Comparison of ENCODE assay signal across 1 cellular context in genomic region chr13:20566917-20567755, GRCh38.
TF ChIP-seq lines count a peak whose summit lies in the region.

Gene IFT88 (plus strand): TSS chr13:20567157. CDS start chr13:20574386, 7,229 bp downstream.

TF ChIP-seq in HepG2, 621 proteins besides CTCF, POLR2A, EP300 and RAD21 (continued from another document and continues in another):
- peak; percentile 83; the same call in 1 of the 2 replicates for TF ChIP-seq ZNF839 (CRISPR knock-in tag; IDR thresholded peaks at IDR 0.05; ENCODE audit: borderline replicate concordance)
- no peak for TF ChIP-seq ZSCAN22 (CRISPR knock-in tag; IDR thresholded peaks at IDR 0.05)
- TF ChIP-seq, protein P1, sequence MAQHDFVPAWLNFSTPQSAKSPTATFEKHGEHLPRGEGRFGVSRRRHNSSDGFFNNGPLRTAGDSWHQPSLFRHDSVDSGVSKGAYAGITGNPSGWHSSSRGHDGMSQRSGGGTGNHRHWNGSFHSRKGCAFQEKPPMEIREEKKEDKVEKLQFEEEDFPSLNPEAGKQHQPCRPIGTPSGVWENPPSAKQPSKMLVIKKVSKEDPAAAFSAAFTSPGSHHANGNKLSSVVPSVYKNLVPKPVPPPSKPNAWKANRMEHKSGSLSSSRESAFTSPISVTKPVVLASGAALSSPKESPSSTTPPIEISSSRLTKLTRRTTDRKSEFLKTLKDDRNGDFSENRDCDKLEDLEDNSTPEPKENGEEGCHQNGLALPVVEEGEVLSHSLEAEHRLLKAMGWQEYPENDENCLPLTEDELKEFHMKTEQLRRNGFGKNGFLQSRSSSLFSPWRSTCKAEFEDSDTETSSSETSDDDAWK (CRISPR knock-in tag; IDR thresholded peaks at IDR 0.05): no peak
- no peak for TF ChIP-seq ARID2 (CRISPR knock-in tag; IDR thresholded peaks at IDR 0.05; ENCODE audit: borderline replicate concordance)
- TF ChIP-seq NRL (CRISPR knock-in tag; IDR thresholded peaks at IDR 0.05; ENCODE audit: borderline replicate concordance): no peak
- TF ChIP-seq, protein P2, sequence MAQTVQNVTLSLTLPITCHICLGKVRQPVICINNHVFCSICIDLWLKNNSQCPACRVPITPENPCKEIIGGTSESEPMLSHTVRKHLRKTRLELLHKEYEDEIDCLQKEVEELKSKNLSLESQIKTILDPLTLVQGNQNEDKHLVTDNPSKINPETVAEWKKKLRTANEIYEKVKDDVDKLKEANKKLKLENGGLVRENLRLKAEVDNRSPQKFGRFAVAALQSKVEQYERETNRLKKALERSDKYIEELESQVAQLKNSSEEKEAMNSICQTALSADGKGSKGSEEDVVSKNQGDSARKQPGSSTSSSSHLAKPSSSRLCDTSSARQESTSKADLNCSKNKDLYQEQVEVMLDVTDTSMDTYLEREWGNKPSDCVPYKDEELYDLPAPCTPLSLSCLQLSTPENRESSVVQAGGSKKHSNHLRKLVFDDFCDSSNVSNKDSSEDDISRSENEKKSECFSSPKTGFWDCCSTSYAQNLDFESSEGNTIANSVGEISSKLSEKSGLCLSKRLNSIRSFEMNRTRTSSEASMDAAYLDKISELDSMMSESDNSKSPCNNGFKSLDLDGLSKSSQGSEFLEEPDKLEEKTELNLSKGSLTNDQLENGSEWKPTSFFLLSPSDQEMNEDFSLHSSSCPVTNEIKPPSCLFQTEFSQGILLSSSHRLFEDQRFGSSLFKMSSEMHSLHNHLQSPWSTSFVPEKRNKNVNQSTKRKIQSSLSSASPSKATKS (CRISPR knock-in tag; IDR thresholded peaks at IDR 0.05): no peak
- TF ChIP-seq, protein P3, sequence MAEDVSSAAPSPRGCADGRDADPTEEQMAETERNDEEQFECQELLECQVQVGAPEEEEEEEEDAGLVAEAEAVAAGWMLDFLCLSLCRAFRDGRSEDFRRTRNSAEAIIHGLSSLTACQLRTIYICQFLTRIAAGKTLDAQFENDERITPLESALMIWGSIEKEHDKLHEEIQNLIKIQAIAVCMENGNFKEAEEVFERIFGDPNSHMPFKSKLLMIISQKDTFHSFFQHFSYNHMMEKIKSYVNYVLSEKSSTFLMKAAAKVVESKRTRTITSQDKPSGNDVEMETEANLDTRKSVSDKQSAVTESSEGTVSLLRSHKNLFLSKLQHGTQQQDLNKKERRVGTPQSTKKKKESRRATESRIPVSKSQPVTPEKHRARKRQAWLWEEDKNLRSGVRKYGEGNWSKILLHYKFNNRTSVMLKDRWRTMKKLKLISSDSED (CRISPR knock-in tag; IDR thresholded peaks at IDR 0.05): no peak; the same call in 1 of the 2 replicates
- peak; percentile 58; the same call in 1 of the 2 replicates for TF ChIP-seq MTA1 (CRISPR knock-in tag; IDR thresholded peaks at IDR 0.05; ENCODE audit: borderline replicate concordance)
- no peak for TF ChIP-seq ATRX (CRISPR knock-in tag; IDR thresholded peaks at IDR 0.05; ENCODE audit: borderline replicate concordance)
- no peak; the same call in 1 of the 2 replicates for TF ChIP-seq DNMT1 (CRISPR knock-in tag; IDR thresholded peaks at IDR 0.05)
- TF ChIP-seq JUNB (CRISPR knock-in tag; IDR thresholded peaks at IDR 0.05; ENCODE audit: borderline replicate concordance): peak; percentile 41; the same call in 1 of the 2 replicates
- TF ChIP-seq, protein P4, sequence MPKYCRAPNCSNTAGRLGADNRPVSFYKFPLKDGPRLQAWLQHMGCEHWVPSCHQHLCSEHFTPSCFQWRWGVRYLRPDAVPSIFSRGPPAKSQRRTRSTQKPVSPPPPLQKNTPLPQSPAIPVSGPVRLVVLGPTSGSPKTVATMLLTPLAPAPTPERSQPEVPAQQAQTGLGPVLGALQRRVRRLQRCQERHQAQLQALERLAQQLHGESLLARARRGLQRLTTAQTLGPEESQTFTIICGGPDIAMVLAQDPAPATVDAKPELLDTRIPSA (CRISPR knock-in tag; IDR thresholded peaks at IDR 0.05; ENCODE audit: borderline replicate concordance): no peak
- TF ChIP-seq, protein P5, sequence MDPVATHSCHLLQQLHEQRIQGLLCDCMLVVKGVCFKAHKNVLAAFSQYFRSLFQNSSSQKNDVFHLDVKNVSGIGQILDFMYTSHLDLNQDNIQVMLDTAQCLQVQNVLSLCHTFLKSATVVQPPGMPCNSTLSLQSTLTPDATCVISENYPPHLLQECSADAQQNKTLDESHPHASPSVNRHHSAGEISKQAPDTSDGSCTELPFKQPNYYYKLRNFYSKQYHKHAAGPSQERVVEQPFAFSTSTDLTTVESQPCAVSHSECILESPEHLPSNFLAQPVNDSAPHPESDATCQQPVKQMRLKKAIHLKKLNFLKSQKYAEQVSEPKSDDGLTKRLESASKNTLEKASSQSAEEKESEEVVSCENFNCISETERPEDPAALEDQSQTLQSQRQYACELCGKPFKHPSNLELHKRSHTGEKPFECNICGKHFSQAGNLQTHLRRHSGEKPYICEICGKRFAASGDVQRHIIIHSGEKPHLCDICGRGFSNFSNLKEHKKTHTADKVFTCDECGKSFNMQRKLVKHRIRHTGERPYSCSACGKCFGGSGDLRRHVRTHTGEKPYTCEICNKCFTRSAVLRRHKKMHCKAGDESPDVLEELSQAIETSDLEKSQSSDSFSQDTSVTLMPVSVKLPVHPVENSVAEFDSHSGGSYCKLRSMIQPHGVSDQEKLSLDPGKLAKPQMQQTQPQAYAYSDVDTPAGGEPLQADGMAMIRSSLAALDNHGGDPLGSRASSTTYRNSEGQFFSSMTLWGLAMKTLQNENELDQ (CRISPR knock-in tag; IDR thresholded peaks at IDR 0.05; ENCODE audit: borderline replicate concordance): no peak
- TF ChIP-seq ZNF562 (CRISPR knock-in tag; IDR thresholded peaks at IDR 0.05; ENCODE audit: borderline replicate concordance): no peak
- TF ChIP-seq TP53 (CRISPR knock-in tag; conservative IDR thresholded peaks at IDR 0.05): 0 out of 2 replicates have a peak, but pooled peaks have one; percentile 48
- TF ChIP-seq TCF7L2 (IDR thresholded peaks at IDR 0.05; ENCODE audit: low read depth, low read length): no peak
- TF ChIP-seq TMF1 (CRISPR knock-in tag; IDR thresholded peaks at IDR 0.05; ENCODE audit: low read depth): no peak
- 0 out of 2 replicates have a peak, but pooled peaks have one; percentile 36 for TF ChIP-seq MYNN (CRISPR knock-in tag; IDR thresholded peaks at IDR 0.05; ENCODE audit: low read depth)
- TF ChIP-seq, protein P6, sequence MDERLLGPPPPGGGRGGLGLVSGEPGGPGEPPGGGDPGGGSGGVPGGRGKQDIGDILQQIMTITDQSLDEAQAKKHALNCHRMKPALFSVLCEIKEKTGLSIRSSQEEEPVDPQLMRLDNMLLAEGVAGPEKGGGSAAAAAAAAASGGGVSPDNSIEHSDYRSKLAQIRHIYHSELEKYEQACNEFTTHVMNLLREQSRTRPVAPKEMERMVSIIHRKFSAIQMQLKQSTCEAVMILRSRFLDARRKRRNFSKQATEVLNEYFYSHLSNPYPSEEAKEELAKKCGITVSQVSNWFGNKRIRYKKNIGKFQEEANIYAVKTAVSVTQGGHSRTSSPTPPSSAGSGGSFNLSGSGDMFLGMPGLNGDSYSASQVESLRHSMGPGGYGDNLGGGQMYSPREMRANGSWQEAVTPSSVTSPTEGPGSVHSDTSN (CRISPR knock-in tag; IDR thresholded peaks at IDR 0.05): no peak
- peak; percentile 58 for TF ChIP-seq U2AF1 (optimal IDR thresholded peaks at IDR 0.05; ENCODE audit: low read depth, low read length)
- TF ChIP-seq TRIM22 (IDR thresholded peaks at IDR 0.05): no peak
- peak; percentile 55 for TF ChIP-seq ELF1 (CRISPR knock-in tag; IDR thresholded peaks at IDR 0.05)
- no peak for TF ChIP-seq ZNF30 (CRISPR knock-in tag; IDR thresholded peaks at IDR 0.05)
- no peak for TF ChIP-seq JUND (CRISPR knock-in tag; IDR thresholded peaks at IDR 0.05)
- TF ChIP-seq ZFY (CRISPR knock-in tag; IDR thresholded peaks at IDR 0.05): peak; percentile 98
- peak; percentile 15; the same call in 1 of the 2 replicates for TF ChIP-seq TGIF2 (CRISPR knock-in tag; IDR thresholded peaks at IDR 0.05)
- 0 out of 2 replicates have a peak, but pooled peaks have one; percentile 37 for TF ChIP-seq ZNF121 (CRISPR knock-in tag; IDR thresholded peaks at IDR 0.05)
- TF ChIP-seq ATF6 (CRISPR knock-in tag; conservative IDR thresholded peaks at IDR 0.05): no peak
- TF ChIP-seq, protein P7, sequence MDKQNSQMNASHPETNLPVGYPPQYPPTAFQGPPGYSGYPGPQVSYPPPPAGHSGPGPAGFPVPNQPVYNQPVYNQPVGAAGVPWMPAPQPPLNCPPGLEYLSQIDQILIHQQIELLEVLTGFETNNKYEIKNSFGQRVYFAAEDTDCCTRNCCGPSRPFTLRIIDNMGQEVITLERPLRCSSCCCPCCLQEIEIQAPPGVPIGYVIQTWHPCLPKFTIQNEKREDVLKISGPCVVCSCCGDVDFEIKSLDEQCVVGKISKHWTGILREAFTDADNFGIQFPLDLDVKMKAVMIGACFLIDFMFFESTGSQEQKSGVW (CRISPR knock-in tag; IDR thresholded peaks at IDR 0.05; ENCODE audit: borderline replicate concordance): no peak
- TF ChIP-seq U2AF2 (IDR thresholded peaks at IDR 0.05; ENCODE audit: low read depth, low read length): no peak
- no peak for TF ChIP-seq ZNF766 (CRISPR knock-in tag; IDR thresholded peaks at IDR 0.05; ENCODE audit: borderline replicate concordance)
- no peak for TF ChIP-seq ATF5 (CRISPR knock-in tag; IDR thresholded peaks at IDR 0.05; ENCODE audit: low read depth)
- peak; percentile 70; the same call in 1 of the 2 replicates for TF ChIP-seq RNF2 (conservative IDR thresholded peaks at IDR 0.05; ENCODE audit: low read depth)
- peak; percentile 55; the same call in 1 of the 2 replicates for TF ChIP-seq ZNF704 (CRISPR knock-in tag; IDR thresholded peaks at IDR 0.05; ENCODE audit: borderline replicate concordance)
- TF ChIP-seq ZFP37 (CRISPR knock-in tag; IDR thresholded peaks at IDR 0.05; ENCODE audit: borderline replicate concordance): 0 out of 2 replicates have a peak, but pooled peaks have one; percentile 42
